ENCODE assay signal across 2 cellular contexts in the genomic region with DNA sequence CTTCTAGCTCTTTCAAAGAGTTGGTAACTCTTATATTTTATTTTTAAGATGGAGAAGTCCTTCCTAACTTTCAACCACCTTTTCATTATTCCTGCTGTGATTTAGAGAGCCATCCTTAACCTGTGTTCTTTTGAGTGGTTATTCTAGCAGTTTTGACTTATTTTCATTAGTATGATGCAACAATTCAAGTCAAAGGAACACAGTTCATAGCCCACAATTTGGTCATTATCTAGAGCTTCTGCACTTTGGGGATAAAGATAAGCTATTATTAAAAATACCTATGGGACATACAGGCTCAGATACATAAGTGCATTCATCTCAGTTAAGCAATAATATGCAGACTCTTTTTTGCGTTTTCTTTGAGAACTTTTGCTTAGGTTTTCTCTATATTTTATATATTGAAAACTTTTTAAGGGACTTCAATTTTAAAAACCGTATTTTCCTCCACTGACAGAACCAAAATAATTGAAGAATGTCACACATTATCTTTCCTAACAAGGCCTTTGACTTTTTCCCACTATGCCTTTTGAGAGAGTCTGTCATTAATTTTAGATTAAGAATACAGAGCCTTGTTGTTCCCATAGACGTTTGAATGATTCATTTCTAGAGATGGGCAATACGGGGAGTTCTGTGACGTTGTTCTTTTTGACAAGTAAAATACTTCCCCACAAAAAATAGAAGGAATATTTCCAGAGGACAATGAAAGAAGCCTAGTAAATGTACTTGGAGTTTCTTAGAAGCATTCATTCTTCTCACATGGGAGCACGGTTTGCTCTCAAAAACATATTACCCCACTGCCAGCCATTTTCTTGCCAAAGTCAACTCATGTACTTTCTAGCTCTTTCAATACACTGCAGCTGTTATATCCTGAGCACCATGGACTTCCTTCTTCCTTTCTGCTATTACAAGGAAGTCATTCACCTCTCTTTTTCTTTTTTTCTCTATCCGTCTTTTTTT.
TF ChIP-seq lines count a peak whose summit lies in the region.

No MANE protein-coding gene starts in this region.

TF ChIP-seq in endothelial cell of umbilical vein, 7 proteins besides CTCF, POLR2A, EP300 and RAD21:
- TF ChIP-seq, protein P1, sequence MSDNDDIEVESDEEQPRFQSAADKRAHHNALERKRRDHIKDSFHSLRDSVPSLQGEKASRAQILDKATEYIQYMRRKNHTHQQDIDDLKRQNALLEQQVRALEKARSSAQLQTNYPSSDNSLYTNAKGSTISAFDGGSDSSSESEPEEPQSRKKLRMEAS (IDR thresholded peaks at IDR 0.05; ENCODE audit: insufficient read depth, insufficient read length): no peak
- TF ChIP-seq EZH2 (IDR thresholded peaks at IDR 0.05; ENCODE audit: borderline replicate concordance, low read depth, low read length, severe bottlenecking) (no peak), POLR2AphosphoS5 (IDR thresholded peaks at IDR 0.05; ENCODE audit: insufficient read depth, low read depth, low read length) (no peak), JUN (IDR thresholded peaks at IDR 0.05; ENCODE audit: borderline replicate concordance, insufficient read depth, insufficient read length, low read depth) (no peak), MYC (IDR thresholded peaks at IDR 0.05; ENCODE audit: low read depth, low read length) (no peak), GATA2 (IDR thresholded peaks at IDR 0.05; ENCODE audit: insufficient read depth, insufficient read length, low read depth, low read length) (no peak), FOS (IDR thresholded peaks at IDR 0.05; ENCODE audit: borderline replicate concordance, insufficient read depth, low read length) (no peak)

TF ChIP-seq in HEK293T, 16 proteins besides CTCF, POLR2A, EP300 and RAD21:
- TF ChIP-seq FOXK2 (IDR thresholded peaks at IDR 0.05): no peak
- TF ChIP-seq L3MBTL2 (conservative IDR thresholded peaks at IDR 0.05): no peak
- TF ChIP-seq, protein P2, sequence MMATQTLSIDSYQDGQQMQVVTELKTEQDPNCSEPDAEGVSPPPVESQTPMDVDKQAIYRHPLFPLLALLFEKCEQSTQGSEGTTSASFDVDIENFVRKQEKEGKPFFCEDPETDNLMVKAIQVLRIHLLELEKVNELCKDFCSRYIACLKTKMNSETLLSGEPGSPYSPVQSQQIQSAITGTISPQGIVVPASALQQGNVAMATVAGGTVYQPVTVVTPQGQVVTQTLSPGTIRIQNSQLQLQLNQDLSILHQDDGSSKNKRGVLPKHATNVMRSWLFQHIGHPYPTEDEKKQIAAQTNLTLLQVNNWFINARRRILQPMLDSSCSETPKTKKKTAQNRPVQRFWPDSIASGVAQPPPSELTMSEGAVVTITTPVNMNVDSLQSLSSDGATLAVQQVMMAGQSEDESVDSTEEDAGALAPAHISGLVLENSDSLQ (IDR thresholded peaks at IDR 0.05): no peak
- no peak for TF ChIP-seq HDGF (IDR thresholded peaks at IDR 0.05; ENCODE audit: borderline replicate concordance)
- no peak for TF ChIP-seq FOXA1 (IDR thresholded peaks at IDR 0.05)
- no peak for TF ChIP-seq TARDBP (IDR thresholded peaks at IDR 0.05)
- TF ChIP-seq CTBP1 (IDR thresholded peaks at IDR 0.05; ENCODE audit: borderline replicate concordance): no peak
- TF ChIP-seq ARNT (IDR thresholded peaks at IDR 0.05): no peak
- no peak for TF ChIP-seq ELF4 (IDR thresholded peaks at IDR 0.05)
- no peak for TF ChIP-seq SUZ12 (IDR thresholded peaks at IDR 0.05)
- no peak for TF ChIP-seq NFRKB (IDR thresholded peaks at IDR 0.05)
- TF ChIP-seq SP1 (IDR thresholded peaks at IDR 0.05): no peak
- TF ChIP-seq ZNF384 (IDR thresholded peaks at IDR 0.05): no peak
- no peak for TF ChIP-seq LEF1 (IDR thresholded peaks at IDR 0.05; ENCODE audit: borderline replicate concordance)
- TF ChIP-seq BHLHE40 (IDR thresholded peaks at IDR 0.05; ENCODE audit: borderline replicate concordance): no peak
- TF ChIP-seq FOXM1 (IDR thresholded peaks at IDR 0.05; ENCODE audit: borderline replicate concordance): no peak
